Comparison of ENCODE assay signal across 19 cellular contexts in the genomic region with DNA sequence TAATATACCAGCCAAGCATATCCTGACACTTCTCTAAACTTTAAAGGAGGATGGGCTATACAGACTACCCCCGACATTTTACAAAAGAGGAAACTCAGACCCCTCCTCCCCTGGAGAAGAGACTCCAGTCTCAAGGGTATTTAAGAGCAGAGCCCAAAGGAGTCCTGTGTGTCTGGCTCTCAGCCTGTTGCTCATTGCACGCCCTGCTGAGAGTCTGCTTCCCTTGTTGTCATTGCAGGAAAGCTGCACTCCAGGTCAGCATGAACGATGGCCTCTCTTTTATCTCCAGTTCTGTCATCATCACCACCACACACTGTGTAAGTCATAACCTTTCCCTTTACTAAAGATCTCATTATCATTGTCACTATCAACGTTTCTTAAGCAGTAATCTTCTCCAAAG.
DNase-seq lines count a peak whose midpoint lies in the region; ATAC-seq and TF ChIP-seq lines count a peak whose summit lies in the region.
"Had no signal": no experiment of that assay in that cellular context is flagged by ENCODE, and none has a peak within 500 bp of the region (broad histone marks: within the 10 kb centered on the region; RNA-seq: fewer than 3 reads in every experiment).

No MANE protein-coding gene starts in this region.

- DNase-seq in Right ventricle myocardium inferior (ENCODE audit: missing footprints) (no peak), right cardiac atrium (no peak), heart right ventricle (no peak), left cardiac atrium (no peak), brain microvascular endothelial cell (peak; percentile 37), endodermal cell (peak; percentile 23), colonic mucosa (no peak), WTC11 (ENCODE audit: low spot score) (no peak)
- DNase-seq: Caco-2; CD4-positive, CD25-positive, alpha-beta regulatory T cell; CD8-positive, alpha-beta T cell; DMS153; DND-41; GOT3 had no signal

- WGBS in right cardiac atrium = 39% methylated on average over 4 of the region's 4 CpGs
- WGBS in heart right ventricle, 2 donors = 23 to 34% methylated on average over 4 of the region's 4 CpGs
- 85 to 87% methylated on average over 2 to 4 of the region's 4 CpGs for WGBS in endodermal cell (ENCODE audit: insufficient coverage in 1 of 2, insufficient read length in 1 of 2), 2 experiments

- CTCF ChIA-PET in WTC11 (lab: Charles Lee) = no interaction called here

- H3K9me3 Mint-ChIP-seq in endodermal cell (no peaks in the 10 kb centered on the region), WTC11 (no peaks in the 10 kb centered on the region)
- H3K9me3 Mint-ChIP-seq: CD4-positive, CD25-positive, alpha-beta regulatory T cell; CD8-positive, alpha-beta T cell had no signal

- H3K4me1 ChIP-seq in right cardiac atrium (ENCODE audit: control insufficient read depth, insufficient read depth, low read length) = no peaks in the 10 kb centered on the region
- H3K4me1 ChIP-seq in heart right ventricle = peaks cover 0 to 29% (median 16%) of the 10 kb centered on the region in 9 donors
- no peaks in the 10 kb centered on the region for H3K4me1 ChIP-seq in endodermal cell (ENCODE audit: control insufficient read depth, insufficient read depth, low read length)
- no peaks in the 10 kb centered on the region for H3K4me1 ChIP-seq in colonic mucosa
- H3K4me1 ChIP-seq: BLaER1, Caco-2, HAP-1 had no signal

- H3K4me3 Mint-ChIP-seq in endodermal cell = no peak overlapping the region
- no peak overlapping the region for H3K4me3 Mint-ChIP-seq in WTC11
- H3K4me3 Mint-ChIP-seq: B cell; CD4-positive, CD25-positive, alpha-beta regulatory T cell; CD8-positive, alpha-beta T cell had no signal

- ATAC-seq in Right ventricle myocardium inferior = peak; percentile 30
- ATAC-seq in right cardiac atrium = no peak
- ATAC-seq in heart right ventricle = peak in 5 of 8 donors; percentile 38 to 58 (median 42)
- ATAC-seq in left cardiac atrium = no peak
- ATAC-seq in WTC11 = no peak
- ATAC-seq: CD8-positive, alpha-beta T cell had no signal

- in situ Hi-C loops in brain microvascular endothelial cell (cut with HindIII; ENCODE audit: low pct_ligation_motif_present, low sequenced_read_pairs) = no loop called here

- H3K27me3 Mint-ChIP-seq in endodermal cell (ENCODE audit: insufficient read depth) (no peaks in the 10 kb centered on the region), WTC11 (ENCODE audit: low read depth) (no peaks in the 10 kb centered on the region)

- TF ChIP-seq CTCF in heart right ventricle (IDR thresholded peaks at IDR 0.05) (no peak), brain microvascular endothelial cell (IDR thresholded peaks at IDR 0.05; ENCODE audit: low read depth, low read length, missing control alignments) (no peak), endodermal cell (conservative IDR thresholded peaks at IDR 0.05) (no peak), colonic mucosa (IDR thresholded peaks at IDR 0.05) (no peak), WTC11 (IDR thresholded peaks at IDR 0.05) (no peak)

- POLR2A ChIA-PET in WTC11 (lab: Charles Lee) = no interaction called here

- no peak overlapping the region for H3K27ac Mint-ChIP-seq in endodermal cell
- H3K27ac Mint-ChIP-seq in WTC11 = no peak overlapping the region
- H3K27ac Mint-ChIP-seq: B cell; CD4-positive, CD25-positive, alpha-beta regulatory T cell; CD8-positive, alpha-beta T cell had no signal

- peaks cover 38% of the 10 kb centered on the region for H3K36me3 Mint-ChIP-seq in endodermal cell (ENCODE audit: low read depth)
- H3K36me3 Mint-ChIP-seq in WTC11 = peaks cover 5% of the 10 kb centered on the region; the same call in 1 of the 2 replicates
- H3K36me3 Mint-ChIP-seq: CD4-positive, CD25-positive, alpha-beta regulatory T cell; CD8-positive, alpha-beta T cell had no signal

- H3K4me1 Mint-ChIP-seq in endodermal cell = no peaks in the 10 kb centered on the region
- peaks cover 15% of the 10 kb centered on the region for H3K4me1 Mint-ChIP-seq in WTC11
- H3K4me1 Mint-ChIP-seq: B cell; CD4-positive, CD25-positive, alpha-beta regulatory T cell had no signal

- H3K4me3 ChIP-seq in right cardiac atrium (ENCODE audit: low read length) (no peak overlapping the region), heart right ventricle (no peak overlapping the region), brain microvascular endothelial cell (ENCODE audit: low read depth, low read length) (no peak overlapping the region), endodermal cell (ENCODE audit: low read length) (no peak overlapping the region), colonic mucosa (no peak overlapping the region)
- H3K4me3 ChIP-seq: BLaER1, HAP-1 had no signal

- H3K36me3 ChIP-seq in heart right ventricle (peaks cover 0 to 36% (median 0%) of the 10 kb centered on the region in 9 donors), brain microvascular endothelial cell (replicated peaks) (peaks cover 5% of the 10 kb centered on the region), endodermal cell (ENCODE audit: control insufficient read depth, insufficient read depth, low read length) (peaks cover 8% of the 10 kb centered on the region), colonic mucosa (no peaks in the 10 kb centered on the region)
- H3K36me3 ChIP-seq: BLaER1, HAP-1 had no signal

- H3K27ac ChIP-seq in right cardiac atrium (ENCODE audit: low read length) (no peak overlapping the region), heart right ventricle (no peak overlapping the region), brain microvascular endothelial cell (no peak overlapping the region), endodermal cell (ENCODE audit: low read depth, low read length) (no peak overlapping the region), colonic mucosa (no peak overlapping the region)
- H3K27ac ChIP-seq: 22Rv1, BLaER1, C4-2B had no signal

- intact Hi-C loops in Right ventricle myocardium inferior (cut with DNase I) = no loop called here
- intact Hi-C loops in right cardiac atrium (cut with DNase I) = no loop called here
- intact Hi-C loops in heart right ventricle (cut with DNase I) = no loop called here
- intact Hi-C loops in left cardiac atrium (cut with DNase I) = no loop called here
- intact Hi-C loops in colonic mucosa (cut with DNase I) = no loop called here

- H3K9me3 ChIP-seq in right cardiac atrium (ENCODE audit: control insufficient read depth, low read length) (no peaks in the 10 kb centered on the region), heart right ventricle (no peaks in the 10 kb centered on the region), endodermal cell (ENCODE audit: control insufficient read depth, low read length) (no peaks in the 10 kb centered on the region), colonic mucosa (no peaks in the 10 kb centered on the region)
- H3K9me3 ChIP-seq: BLaER1, Caco-2, HAP-1 had no signal

- no peaks in the 10 kb centered on the region for H3K27me3 ChIP-seq in right cardiac atrium (ENCODE audit: control insufficient read depth, insufficient read depth)
- H3K27me3 ChIP-seq in heart right ventricle = no peaks in the 10 kb centered on the region
- no peaks in the 10 kb centered on the region for H3K27me3 ChIP-seq in brain microvascular endothelial cell (replicated peaks)
- H3K27me3 ChIP-seq in endodermal cell (ENCODE audit: control insufficient read depth, insufficient read depth, low read length, poor library complexity, severe bottlenecking) = no peaks in the 10 kb centered on the region
- no peaks in the 10 kb centered on the region for H3K27me3 ChIP-seq in colonic mucosa
- H3K27me3 ChIP-seq: BLaER1 had no signal

- H3K9ac ChIP-seq in endodermal cell (ENCODE audit: extremely low read depth, low read length, poor library complexity, severe bottlenecking) (no peak overlapping the region), colonic mucosa (ENCODE audit: low read depth in 2 of 2, low read length in 2 of 2) (no peak overlapping the region)
- H3K9ac ChIP-seq: BLaER1 had no signal

TF ChIP-seq in WTC11, 78 proteins besides CTCF, POLR2A, EP300 and RAD21 (continues in another document):
- TF ChIP-seq ATF1 (CRISPR knock-in tag; IDR thresholded peaks at IDR 0.05) = no peak
- TF ChIP-seq JUN (CRISPR knock-in tag; IDR thresholded peaks at IDR 0.05) = no peak
- no peak for TF ChIP-seq TP53 (CRISPR knock-in tag; IDR thresholded peaks at IDR 0.05)
- no peak for TF ChIP-seq FOXP1 (CRISPR knock-in tag; IDR thresholded peaks at IDR 0.05; ENCODE audit: borderline replicate concordance)
- TF ChIP-seq, protein P1, sequence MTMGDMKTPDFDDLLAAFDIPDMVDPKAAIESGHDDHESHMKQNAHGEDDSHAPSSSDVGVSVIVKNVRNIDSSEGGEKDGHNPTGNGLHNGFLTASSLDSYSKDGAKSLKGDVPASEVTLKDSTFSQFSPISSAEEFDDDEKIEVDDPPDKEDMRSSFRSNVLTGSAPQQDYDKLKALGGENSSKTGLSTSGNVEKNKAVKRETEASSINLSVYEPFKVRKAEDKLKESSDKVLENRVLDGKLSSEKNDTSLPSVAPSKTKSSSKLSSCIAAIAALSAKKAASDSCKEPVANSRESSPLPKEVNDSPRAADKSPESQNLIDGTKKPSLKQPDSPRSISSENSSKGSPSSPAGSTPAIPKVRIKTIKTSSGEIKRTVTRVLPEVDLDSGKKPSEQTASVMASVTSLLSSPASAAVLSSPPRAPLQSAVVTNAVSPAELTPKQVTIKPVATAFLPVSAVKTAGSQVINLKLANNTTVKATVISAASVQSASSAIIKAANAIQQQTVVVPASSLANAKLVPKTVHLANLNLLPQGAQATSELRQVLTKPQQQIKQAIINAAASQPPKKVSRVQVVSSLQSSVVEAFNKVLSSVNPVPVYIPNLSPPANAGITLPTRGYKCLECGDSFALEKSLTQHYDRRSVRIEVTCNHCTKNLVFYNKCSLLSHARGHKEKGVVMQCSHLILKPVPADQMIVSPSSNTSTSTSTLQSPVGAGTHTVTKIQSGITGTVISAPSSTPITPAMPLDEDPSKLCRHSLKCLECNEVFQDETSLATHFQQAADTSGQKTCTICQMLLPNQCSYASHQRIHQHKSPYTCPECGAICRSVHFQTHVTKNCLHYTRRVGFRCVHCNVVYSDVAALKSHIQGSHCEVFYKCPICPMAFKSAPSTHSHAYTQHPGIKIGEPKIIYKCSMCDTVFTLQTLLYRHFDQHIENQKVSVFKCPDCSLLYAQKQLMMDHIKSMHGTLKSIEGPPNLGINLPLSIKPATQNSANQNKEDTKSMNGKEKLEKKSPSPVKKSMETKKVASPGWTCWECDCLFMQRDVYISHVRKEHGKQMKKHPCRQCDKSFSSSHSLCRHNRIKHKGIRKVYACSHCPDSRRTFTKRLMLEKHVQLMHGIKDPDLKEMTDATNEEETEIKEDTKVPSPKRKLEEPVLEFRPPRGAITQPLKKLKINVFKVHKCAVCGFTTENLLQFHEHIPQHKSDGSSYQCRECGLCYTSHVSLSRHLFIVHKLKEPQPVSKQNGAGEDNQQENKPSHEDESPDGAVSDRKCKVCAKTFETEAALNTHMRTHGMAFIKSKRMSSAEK (CRISPR knock-in tag; IDR thresholded peaks at IDR 0.05; ENCODE audit: borderline replicate concordance) = no peak

Comparison
In these comparisons a context has a peak if more than half of its experiments do, and no peak if none do; other contexts are left out.
1. ATAC-seq: peak in Right ventricle myocardium inferior (single experiment) and heart right ventricle (5 of 8); none in right cardiac atrium (0 of 2), left cardiac atrium (0 of 2) and WTC11 (single experiment).
2. DNase-seq: peak in brain microvascular endothelial cell (single experiment) and endodermal cell (single experiment); none in Right ventricle myocardium inferior (single experiment), right cardiac atrium (0 of 3), heart right ventricle (0 of 2), left cardiac atrium (single experiment), colonic mucosa (single experiment) and WTC11 (single experiment).